1 cellular context compared by ENCODE assay signal in the genomic region with DNA sequence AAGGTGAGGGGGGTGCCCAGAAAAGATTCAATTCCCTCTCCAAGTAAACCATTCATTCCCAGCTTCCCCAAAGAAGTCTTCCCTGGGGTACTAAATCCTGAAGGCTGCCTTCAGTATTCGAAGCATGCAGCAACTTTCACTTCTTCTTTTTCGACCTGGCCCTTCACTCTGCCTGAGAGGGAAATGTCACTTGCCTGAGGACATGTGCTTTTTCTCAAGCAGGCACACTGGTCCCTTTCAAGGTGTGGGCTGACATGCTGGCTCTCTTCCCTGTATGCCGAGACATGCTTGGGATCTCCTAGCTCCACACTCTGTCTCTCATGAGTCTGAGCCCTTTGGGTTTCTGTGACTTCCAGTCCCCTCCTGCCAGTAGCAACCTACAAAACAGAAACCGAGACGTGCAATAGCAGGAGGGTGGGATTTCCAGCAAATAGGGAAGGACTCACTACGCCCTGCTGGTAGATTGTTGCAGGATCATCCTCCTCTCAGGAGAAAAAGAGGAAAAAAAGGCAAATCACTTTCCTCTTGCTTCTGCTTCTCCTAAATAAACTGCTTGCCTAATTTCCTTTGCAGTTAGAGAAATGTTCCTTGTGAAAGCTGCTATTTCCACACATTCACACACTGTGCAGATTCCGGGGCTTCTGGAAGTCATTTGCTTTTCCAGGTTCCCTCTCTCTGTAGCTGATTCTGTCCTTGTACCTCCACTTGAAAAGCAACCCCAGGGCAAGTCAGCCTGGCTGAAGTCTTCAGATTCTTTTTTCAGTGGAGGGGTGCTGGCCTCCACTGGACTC.
TF ChIP-seq lines count a peak whose summit lies in the region.

No MANE protein-coding gene starts in this region.

TF ChIP-seq in SK-N-SH, 30 proteins besides CTCF, POLR2A, EP300 and RAD21 (continued from another document):
- TF ChIP-seq, protein P1, sequence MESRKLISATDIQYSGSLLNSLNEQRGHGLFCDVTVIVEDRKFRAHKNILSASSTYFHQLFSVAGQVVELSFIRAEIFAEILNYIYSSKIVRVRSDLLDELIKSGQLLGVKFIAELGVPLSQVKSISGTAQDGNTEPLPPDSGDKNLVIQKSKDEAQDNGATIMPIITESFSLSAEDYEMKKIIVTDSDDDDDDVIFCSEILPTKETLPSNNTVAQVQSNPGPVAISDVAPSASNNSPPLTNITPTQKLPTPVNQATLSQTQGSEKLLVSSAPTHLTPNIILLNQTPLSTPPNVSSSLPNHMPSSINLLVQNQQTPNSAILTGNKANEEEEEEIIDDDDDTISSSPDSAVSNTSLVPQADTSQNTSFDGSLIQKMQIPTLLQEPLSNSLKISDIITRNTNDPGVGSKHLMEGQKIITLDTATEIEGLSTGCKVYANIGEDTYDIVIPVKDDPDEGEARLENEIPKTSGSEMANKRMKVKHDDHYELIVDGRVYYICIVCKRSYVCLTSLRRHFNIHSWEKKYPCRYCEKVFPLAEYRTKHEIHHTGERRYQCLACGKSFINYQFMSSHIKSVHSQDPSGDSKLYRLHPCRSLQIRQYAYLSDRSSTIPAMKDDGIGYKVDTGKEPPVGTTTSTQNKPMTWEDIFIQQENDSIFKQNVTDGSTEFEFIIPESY (IDR thresholded peaks at IDR 0.05; ENCODE audit: borderline replicate concordance, low read depth), result no peak
- TF ChIP-seq MXI1 (IDR thresholded peaks at IDR 0.05; ENCODE audit: low read depth, low read length) (no peak), RXRA (IDR thresholded peaks at IDR 0.05; ENCODE audit: borderline replicate concordance, low read depth) (no peak), NRF1 (IDR thresholded peaks at IDR 0.05; ENCODE audit: low read depth, low read length) (no peak), GATA2 (CRISPR knock-in tag; IDR thresholded peaks at IDR 0.05) (no peak), NFIC (IDR thresholded peaks at IDR 0.05; ENCODE audit: borderline replicate concordance) (no peak), POLR2AphosphoS5 (IDR thresholded peaks at IDR 0.05; ENCODE audit: low read depth, low read length) (no peak), FOXJ3 (CRISPR knock-in tag; IDR thresholded peaks at IDR 0.05) (no peak), RCOR1 (IDR thresholded peaks at IDR 0.05; ENCODE audit: low read length) (no peak), TCF12 (IDR thresholded peaks at IDR 0.05) (no peak), FOSL2 (IDR thresholded peaks at IDR 0.05; ENCODE audit: borderline replicate concordance, low read depth) (no peak), SIN3A (IDR thresholded peaks at IDR 0.05; ENCODE audit: borderline replicate concordance, low read depth, low read length) (no peak)
- TF ChIP-seq, protein P2, sequence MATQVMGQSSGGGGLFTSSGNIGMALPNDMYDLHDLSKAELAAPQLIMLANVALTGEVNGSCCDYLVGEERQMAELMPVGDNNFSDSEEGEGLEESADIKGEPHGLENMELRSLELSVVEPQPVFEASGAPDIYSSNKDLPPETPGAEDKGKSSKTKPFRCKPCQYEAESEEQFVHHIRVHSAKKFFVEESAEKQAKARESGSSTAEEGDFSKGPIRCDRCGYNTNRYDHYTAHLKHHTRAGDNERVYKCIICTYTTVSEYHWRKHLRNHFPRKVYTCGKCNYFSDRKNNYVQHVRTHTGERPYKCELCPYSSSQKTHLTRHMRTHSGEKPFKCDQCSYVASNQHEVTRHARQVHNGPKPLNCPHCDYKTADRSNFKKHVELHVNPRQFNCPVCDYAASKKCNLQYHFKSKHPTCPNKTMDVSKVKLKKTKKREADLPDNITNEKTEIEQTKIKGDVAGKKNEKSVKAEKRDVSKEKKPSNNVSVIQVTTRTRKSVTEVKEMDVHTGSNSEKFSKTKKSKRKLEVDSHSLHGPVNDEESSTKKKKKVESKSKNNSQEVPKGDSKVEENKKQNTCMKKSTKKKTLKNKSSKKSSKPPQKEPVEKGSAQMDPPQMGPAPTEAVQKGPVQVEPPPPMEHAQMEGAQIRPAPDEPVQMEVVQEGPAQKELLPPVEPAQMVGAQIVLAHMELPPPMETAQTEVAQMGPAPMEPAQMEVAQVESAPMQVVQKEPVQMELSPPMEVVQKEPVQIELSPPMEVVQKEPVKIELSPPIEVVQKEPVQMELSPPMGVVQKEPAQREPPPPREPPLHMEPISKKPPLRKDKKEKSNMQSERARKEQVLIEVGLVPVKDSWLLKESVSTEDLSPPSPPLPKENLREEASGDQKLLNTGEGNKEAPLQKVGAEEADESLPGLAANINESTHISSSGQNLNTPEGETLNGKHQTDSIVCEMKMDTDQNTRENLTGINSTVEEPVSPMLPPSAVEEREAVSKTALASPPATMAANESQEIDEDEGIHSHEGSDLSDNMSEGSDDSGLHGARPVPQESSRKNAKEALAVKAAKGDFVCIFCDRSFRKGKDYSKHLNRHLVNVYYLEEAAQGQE (IDR thresholded peaks at IDR 0.05; ENCODE audit: low read depth, low read length), result no peak
- TF ChIP-seq, protein P3, sequence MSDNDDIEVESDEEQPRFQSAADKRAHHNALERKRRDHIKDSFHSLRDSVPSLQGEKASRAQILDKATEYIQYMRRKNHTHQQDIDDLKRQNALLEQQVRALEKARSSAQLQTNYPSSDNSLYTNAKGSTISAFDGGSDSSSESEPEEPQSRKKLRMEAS (IDR thresholded peaks at IDR 0.05; ENCODE audit: low read depth), result no peak
